ENCODE assay signal across 8 cellular contexts in the genomic region with DNA sequence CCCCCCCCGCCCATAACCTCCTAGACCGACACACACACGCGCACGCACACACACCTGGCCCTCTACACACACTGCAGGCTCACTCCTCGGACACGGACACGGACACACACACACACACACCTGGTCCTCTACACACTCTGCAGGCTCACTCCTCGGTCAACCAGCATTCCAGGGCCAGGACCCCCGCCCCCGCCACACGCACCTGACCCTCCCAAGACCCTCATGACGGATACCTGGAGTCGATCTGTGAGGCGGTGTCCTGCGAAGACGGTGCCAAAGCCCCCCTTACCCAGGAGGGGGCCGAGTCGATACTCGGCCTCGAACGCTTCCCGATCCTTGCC. TPM values are rescaled to one million over a fixed set of nuclear protein-coding genes. Genes with fewer than 3 reads are reported as not detected.
A peak's percentile ranks its signal among the peaks of the same experiment; 100 is the strongest.
DNase-seq lines count a peak whose midpoint lies in the region; TF ChIP-seq lines count a peak whose summit lies in the region.

No MANE protein-coding gene starts in this region.

- peaks cover 27% of the 10 kb centered on the region for H3K4me1 Mint-ChIP-seq in CD14-positive monocyte
- H3K4me1 Mint-ChIP-seq in nephron progenitor cell: peaks cover 33% of the 10 kb centered on the region

- no peaks in the 10 kb centered on the region for H3K36me3 ChIP-seq in MG63

- in situ Hi-C loops in ACHN (cut with HindIII; ENCODE audit: low pct_ligation_motif_present, low pct_unique_long_range_greater_than_20kb, low sequenced_read_pairs): no loop called here

- DNase-seq in CD14-positive monocyte (ENCODE audit: low spot score) (no peak), MG63 (no peak), dorsolateral prefrontal cortex (no peak), nephron progenitor cell (no peak), NCI-H2227 treated with DMSO at 0.1 percent for 48 hours (lab: John Stamatoyannopoulos, UW) (no peak), midbrain (lab: John Stamatoyannopoulos, UW) (no peak), ACHN (no peak), NCI-H1105 treated with DMSO at 0.1 percent for 48 hours (lab: John Stamatoyannopoulos, UW) (no peak)

- peak overlapping the region; percentile 40 for H3K4me3 ChIP-seq in MG63
- peak overlapping the region in 58 of 59 donors; percentile 22 to 77 (median 64) for H3K4me3 ChIP-seq in dorsolateral prefrontal cortex

- H3K27ac ChIP-seq in dorsolateral prefrontal cortex: peak overlapping the region in 53 of 59 donors; percentile 33 to 93 (median 78)

- H3K27me3 Mint-ChIP-seq in CD14-positive monocyte (ENCODE audit: low read depth in 3 of 3) (peaks cover 0 to 15% (median 0%) of the 10 kb centered on the region in 3 donors), nephron progenitor cell (ENCODE audit: low read depth, poor library complexity) (peaks cover 5% of the 10 kb centered on the region)

- peaks cover 0 to 9% (median 2%) of the 10 kb centered on the region in 7 donors for H3K9me3 Mint-ChIP-seq in CD14-positive monocyte
- H3K9me3 Mint-ChIP-seq in nephron progenitor cell: peaks cover 41% of the 10 kb centered on the region

- H3K27ac Mint-ChIP-seq in CD14-positive monocyte (peak overlapping the region; percentile 81 to 94 (median 89)), nephron progenitor cell (peak overlapping the region; percentile 36)

- TF ChIP-seq CTCF in CD14-positive monocyte (IDR thresholded peaks at IDR 0.05) (no peak), dorsolateral prefrontal cortex (IDR thresholded peaks at IDR 0.05 in 54 of 56, conservative IDR thresholded peaks at IDR 0.05 in 2 of 56; ENCODE audit: low read depth in 1 of 56, partially characterized antibody in 56 of 56) (no peak), nephron progenitor cell (IDR thresholded peaks at IDR 0.05) (no peak)

- peak overlapping the region; percentile 87 to 89 for H3K4me3 Mint-ChIP-seq in CD14-positive monocyte
- H3K4me3 Mint-ChIP-seq in nephron progenitor cell: peak overlapping the region; percentile 91

- H3K36me3 Mint-ChIP-seq in CD14-positive monocyte (peaks cover 28 to 32% of the 10 kb centered on the region in 2 donors), nephron progenitor cell (ENCODE audit: low read depth) (peaks cover 3% of the 10 kb centered on the region)

- no peaks in the 10 kb centered on the region for H3K9me3 ChIP-seq in MG63

- H3K27me3 ChIP-seq in MG63: no peaks in the 10 kb centered on the region
- peaks cover 0 to 58% (median 3%) of the 10 kb centered on the region in 45 donors for H3K27me3 ChIP-seq in dorsolateral prefrontal cortex

- intact Hi-C loops in CD14-positive monocyte (cut with micrococcal nuclease): loop anchor here (5.0 to 10.0 kb wide), 3 partner anchors 39 to 233 kb away; partner anchors contain the start of genes OTUD5 (in 1 of the 2), TFE3 (in 1 of the 2) and WAS (in 1 of the 2)
- intact Hi-C loops in dorsolateral prefrontal cortex (cut with DNase I): loop anchor here in 1 of 2 donors (5.0 to 10.0 kb wide), 2 partner anchors 39 to 187 kb away; partner anchors contain the start of gene OTUD5

RNA-seq across cellular contexts. Expression of gene PIM2, which starts 0.6 kb away (rescaled TPM):
- 1 to 10 TPM; 6.7 to 9.9 TPM for polyA plus RNA-seq in CD14-positive monocyte
- 1.6 and 1.9 TPM in 2 replicates for total RNA-seq in MG63 (2014; rRNA removed; shearing (Covaris generic); ENCODE audit: low replicate concordance)
- 10 to 100 TPM in 115 of 120 experiments, 1 to 10 TPM in 5; 7.8 to 30.4 (median 15.2) TPM for total RNA-seq in dorsolateral prefrontal cortex

RNA-seq across cellular contexts. Expression of gene SLC35A2, which starts 6.8 kb away (rescaled TPM):
- polyA plus RNA-seq in CD14-positive monocyte: 10 to 100 TPM; 18.4 to 21.6 TPM
- total RNA-seq in MG63 (2014; rRNA removed; shearing (Covaris generic); ENCODE audit: low replicate concordance): 16.6 and 25.9 TPM in 2 replicates
- total RNA-seq in dorsolateral prefrontal cortex: 10 to 100 TPM; 13.1 to 27.2 (median 18.8) TPM

RNA-seq across cellular contexts. Expression of gene PQBP1, which starts 20.5 kb away (rescaled TPM):
- 10 to 100 TPM; 71.7 to 78.3 TPM for polyA plus RNA-seq in CD14-positive monocyte
- total RNA-seq in MG63 (2014; rRNA removed; shearing (Covaris generic); ENCODE audit: low replicate concordance): 117 and 168 TPM in 2 replicates
- 10 to 100 TPM; 42.9 to 91.7 (median 67.1) TPM for total RNA-seq in dorsolateral prefrontal cortex

RNA-seq across cellular contexts. Expression of gene TIMM17B, which starts 20.7 kb away (rescaled TPM):
- polyA plus RNA-seq in CD14-positive monocyte: 10 to 100 TPM; 86.8 to 86.9 TPM
- total RNA-seq in MG63 (2014; rRNA removed; shearing (Covaris generic); ENCODE audit: low replicate concordance): 74.1 and 76.5 TPM in 2 replicates
- total RNA-seq in dorsolateral prefrontal cortex: 10 to 100 TPM; 22.3 to 50.4 (median 35.3) TPM

RNA-seq across cellular contexts. Expression of gene OTUD5, which starts 39.1 kb away (rescaled TPM):
- 10 to 100 TPM in 1 of 2 donors, 1 to 10 TPM in 1; 8.4 to 12.4 TPM for polyA plus RNA-seq in CD14-positive monocyte
- 21.9 and 27.4 TPM in 2 replicates for total RNA-seq in MG63 (2014; rRNA removed; shearing (Covaris generic); ENCODE audit: low replicate concordance)
- 10 to 100 TPM; 54.9 to 94.8 (median 73.2) TPM for total RNA-seq in dorsolateral prefrontal cortex
